Comparison of ENCODE assay signal across 9 cellular contexts in genomic region chr1:202571719-202572339, GRCh38.
DNase-seq lines count a peak whose midpoint lies in the region; ATAC-seq, FAIRE-seq and TF ChIP-seq lines count a peak whose summit lies in the region.
"Had no signal": no experiment of that assay in that cellular context is flagged by ENCODE, and none has a peak within 500 bp of the region (broad histone marks: within the 10 kb centered on the region; RNA-seq: fewer than 3 reads in every experiment).

No MANE protein-coding gene starts in this region.

- BruUV-seq in K562 (replicated peaks; lab: Mats Ljungman, UMichigan), result no TSS peak

- no peaks in the 10 kb centered on the region for H3K27me3 ChIP-seq in K562 (ENCODE audit: control insufficient read depth in 2 of 2, insufficient read depth in 2 of 2, low read length in 2 of 2)

- in situ Hi-C loops in K562 (cut with MboI), result no loop called here

- no peak overlapping the region for H2AFZ ChIP-seq in K562 (ENCODE audit: low read depth, low read length)

- TF ChIP-seq RAD21 in A549 (conservative IDR thresholded peaks at IDR 0.05 in 1 of 2, IDR thresholded peaks at IDR 0.05 in 1 of 2), result peak; percentile 67 to 77
- TF ChIP-seq RAD21 in K562 (CRISPR knock-in tag; conservative IDR thresholded peaks at IDR 0.05 in 1 of 2, IDR thresholded peaks at IDR 0.05 in 1 of 2), result peak; percentile 98

- WGBS in A549 (ENCODE audit: missing lambda C conversion rate), result 64% methylated on average over 3 of the region's 3 CpGs
- WGBS in K562 (ENCODE audit: insufficient coverage, low coverage, missing lambda C conversion rate), result 67% methylated on average over 3 of the region's 3 CpGs

- TF ChIP-seq POLR2A in A549 (IDR thresholded peaks at IDR 0.05; ENCODE audit: low read length), result no peak
- TF ChIP-seq POLR2A in K562 (conservative IDR thresholded peaks at IDR 0.05), result no peak

- peak; percentile 58 to 82; a peak in 4 of 6 replicates for ATAC-seq in A549
- ATAC-seq in K562, result peak; percentile 91
- ATAC-seq in HG02798 (IDR thresholded peaks at IDR 0.05; ENCODE audit: poor library complexity, unreplicated experiment), result no peak
- ATAC-seq in GM18868 (IDR thresholded peaks at IDR 0.05; ENCODE audit: unreplicated experiment), result no peak
- no peak for ATAC-seq in GM18861 (IDR thresholded peaks at IDR 0.05; ENCODE audit: unreplicated experiment)

- no peaks in the 10 kb centered on the region for H4K20me1 ChIP-seq in K562 (replicated peaks; ENCODE audit: control insufficient read depth, insufficient read depth, low read length)

- H3K4me2 ChIP-seq in A549 (no peak overlapping the region), K562 (ENCODE audit: insufficient read depth, low read length) (no peak overlapping the region)

- POLR2A ChIA-PET in A549 (lab: Yijun Ruan, JAX), result no interaction called here
- POLR2A ChIA-PET in K562 (lab: Yijun Ruan, JAX), result no interaction called here

- intact Hi-C loops in K562 (cut with micrococcal nuclease), result loop anchor here (1.0 to 2.0 kb wide), 4 partner anchors 63 to 229 kb away; no protein-coding TSS in a partner anchor

- H3K9ac ChIP-seq in K562 (ENCODE audit: insufficient read depth in 1 of 2, low read depth in 2 of 2, low read length in 2 of 2), result no peak overlapping the region

- TF ChIP-seq CTCF in A549 (IDR thresholded peaks at IDR 0.05), result peak; percentile 76
- TF ChIP-seq CTCF in K562 (IDR thresholded peaks at IDR 0.05 in 2 of 3, conservative IDR thresholded peaks at IDR 0.05 in 1 of 3; ENCODE audit: insufficient read depth in 2 of 3, low read depth in 1 of 3, low read length in 3 of 3), result peak; percentile 87 to 96 (median 90)

- peak; percentile 42 to 53 for DNase-seq in A549 (ENCODE audit: low read depth in 1 of 2, low spot score in 1 of 2)
- DNase-seq in EH (ENCODE audit: low read depth), result peak; percentile 67
- peak; percentile 1 for DNase-seq in NCI-H345 treated with DMSO at 0.1 percent for 48 hours (lab: John Stamatoyannopoulos, UW; ENCODE audit: unreplicated experiment)
- DNase-seq in K562 (ENCODE audit: extremely low read depth in 1 of 4, low spot score in 3 of 4), result peak; percentile 63 to 72 (median 68)
- peak; percentile 60 to 61 for DNase-seq in lung microvascular endothelial cell (ENCODE audit: low read depth in 2 of 2)

- H3K9me1 ChIP-seq in K562 (ENCODE audit: control insufficient read depth, insufficient read depth, low read length), result no peaks in the 10 kb centered on the region

- H3K9me3 ChIP-seq in A549 (no peaks in the 10 kb centered on the region), K562 (replicated peaks; ENCODE audit: control insufficient read depth, insufficient read depth, low read depth, low read length) (no peaks in the 10 kb centered on the region)

- no peak overlapping the region for H3K27ac ChIP-seq in A549
- no peak overlapping the region for H3K27ac ChIP-seq in K562 (ENCODE audit: extremely low read depth, low read depth, low read length)

- H3K36me3 ChIP-seq in K562 (ENCODE audit: control insufficient read depth, insufficient read depth, low read length), result peaks cover 15% of the 10 kb centered on the region; the same call in 1 of the 3 replicates

- CTCF ChIA-PET in A549 (lab: Yijun Ruan, JAX), result interaction anchor here (0.5 to 8.4 kb wide), 23 partner anchors 8 to 332 kb away, joined by 3 to 91 read pairs (median 4); no protein-coding TSS in a partner anchor
- CTCF ChIA-PET in K562 (lab: Yijun Ruan, JAX; ENCODE audit: low intra/inter-chr PET ratio), result interaction anchor here (0.8 to 2.1 kb wide), 8 partner anchors 28 to 229 kb away, joined by 3 to 22 read pairs (median 4); partner anchors contain the start of gene PPP1R12B

- H3K4me3 ChIP-seq in A549 (no peak overlapping the region), K562 (no peak overlapping the region)

- FAIRE-seq in A549 (lab: Jason Lieb, UNC) (no peak), K562 (lab: Jason Lieb, UNC) (peak; percentile 95)
- FAIRE-seq: colon had no signal

- no peaks in the 10 kb centered on the region for H3K79me2 ChIP-seq in K562 (ENCODE audit: control insufficient read depth, insufficient read depth, low read length)

- peaks cover 11% of the 10 kb centered on the region for H3K4me1 ChIP-seq in A549
- H3K4me1 ChIP-seq in K562 (replicated peaks in 1 of 2; ENCODE audit: control insufficient read depth in 2 of 2, insufficient read depth in 2 of 2, low read length in 2 of 2), result peaks cover 0 to 2% of the 10 kb centered on the region in 2 experiments; a peak in 2 of 5 replicates

- no peak for TF ChIP-seq EP300 in A549 (IDR thresholded peaks at IDR 0.05)
- TF ChIP-seq EP300 in K562 (IDR thresholded peaks at IDR 0.05; ENCODE audit: low read length), result no peak

TF ChIP-seq in A549, 52 proteins besides CTCF, POLR2A, EP300 and RAD21:
- TF ChIP-seq ESRRA (IDR thresholded peaks at IDR 0.05; ENCODE audit: borderline replicate concordance, low read length) (no peak), SMC3 (IDR thresholded peaks at IDR 0.05) (peak; percentile 63), RFX5 (IDR thresholded peaks at IDR 0.05) (no peak), GATA3 (IDR thresholded peaks at IDR 0.05; ENCODE audit: borderline replicate concordance) (no peak), ZNF302 (CRISPR knock-in tag; IDR thresholded peaks at IDR 0.05) (no peak), CBX8 (IDR thresholded peaks at IDR 0.05) (no peak)
- TF ChIP-seq, protein P1, sequence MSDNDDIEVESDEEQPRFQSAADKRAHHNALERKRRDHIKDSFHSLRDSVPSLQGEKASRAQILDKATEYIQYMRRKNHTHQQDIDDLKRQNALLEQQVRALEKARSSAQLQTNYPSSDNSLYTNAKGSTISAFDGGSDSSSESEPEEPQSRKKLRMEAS (IDR thresholded peaks at IDR 0.05), result no peak
TF ChIP-seq in A549: peak in this region for 1.

TF ChIP-seq in K562, 482 proteins besides CTCF, POLR2A, EP300 and RAD21 (continues in another document):
- TF ChIP-seq, protein P2, sequence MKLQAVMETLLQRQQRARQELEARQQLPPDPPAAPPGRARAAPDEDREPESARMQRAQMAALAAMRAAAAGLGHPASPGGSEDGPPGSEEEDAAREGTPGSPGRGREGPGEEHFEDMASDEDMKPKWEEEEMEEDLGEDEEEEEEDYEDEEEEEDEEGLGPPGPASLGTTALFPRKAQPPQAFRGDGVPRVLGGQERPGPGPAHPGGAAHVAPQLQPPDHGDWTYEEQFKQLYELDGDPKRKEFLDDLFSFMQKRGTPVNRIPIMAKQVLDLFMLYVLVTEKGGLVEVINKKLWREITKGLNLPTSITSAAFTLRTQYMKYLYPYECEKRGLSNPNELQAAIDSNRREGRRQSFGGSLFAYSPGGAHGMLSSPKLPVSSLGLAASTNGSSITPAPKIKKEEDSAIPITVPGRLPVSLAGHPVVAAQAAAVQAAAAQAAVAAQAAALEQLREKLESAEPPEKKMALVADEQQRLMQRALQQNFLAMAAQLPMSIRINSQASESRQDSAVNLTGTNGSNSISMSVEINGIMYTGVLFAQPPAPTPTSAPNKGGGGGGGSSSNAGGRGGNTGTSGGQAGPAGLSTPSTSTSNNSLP (IDR thresholded peaks at IDR 0.05; ENCODE audit: borderline replicate concordance, low read depth, low read length), result 0 out of 2 replicates have a peak, but pooled peaks have one; percentile 35
- TF ChIP-seq MCM2 (IDR thresholded peaks at IDR 0.05; ENCODE audit: low read depth), result no peak
- peak; percentile 50; the same call in 1 of the 2 replicates for TF ChIP-seq CC2D1A (IDR thresholded peaks at IDR 0.05)
- no peak for TF ChIP-seq ZNF282 (CRISPR knock-in tag; IDR thresholded peaks at IDR 0.05)
- TF ChIP-seq FIP1L1 (IDR thresholded peaks at IDR 0.05; ENCODE audit: low read depth, low read length, poor library complexity, severe bottlenecking), result no peak
- TF ChIP-seq SAFB (IDR thresholded peaks at IDR 0.05; ENCODE audit: borderline replicate concordance, low read depth, low read length), result no peak
- TF ChIP-seq, protein P3, sequence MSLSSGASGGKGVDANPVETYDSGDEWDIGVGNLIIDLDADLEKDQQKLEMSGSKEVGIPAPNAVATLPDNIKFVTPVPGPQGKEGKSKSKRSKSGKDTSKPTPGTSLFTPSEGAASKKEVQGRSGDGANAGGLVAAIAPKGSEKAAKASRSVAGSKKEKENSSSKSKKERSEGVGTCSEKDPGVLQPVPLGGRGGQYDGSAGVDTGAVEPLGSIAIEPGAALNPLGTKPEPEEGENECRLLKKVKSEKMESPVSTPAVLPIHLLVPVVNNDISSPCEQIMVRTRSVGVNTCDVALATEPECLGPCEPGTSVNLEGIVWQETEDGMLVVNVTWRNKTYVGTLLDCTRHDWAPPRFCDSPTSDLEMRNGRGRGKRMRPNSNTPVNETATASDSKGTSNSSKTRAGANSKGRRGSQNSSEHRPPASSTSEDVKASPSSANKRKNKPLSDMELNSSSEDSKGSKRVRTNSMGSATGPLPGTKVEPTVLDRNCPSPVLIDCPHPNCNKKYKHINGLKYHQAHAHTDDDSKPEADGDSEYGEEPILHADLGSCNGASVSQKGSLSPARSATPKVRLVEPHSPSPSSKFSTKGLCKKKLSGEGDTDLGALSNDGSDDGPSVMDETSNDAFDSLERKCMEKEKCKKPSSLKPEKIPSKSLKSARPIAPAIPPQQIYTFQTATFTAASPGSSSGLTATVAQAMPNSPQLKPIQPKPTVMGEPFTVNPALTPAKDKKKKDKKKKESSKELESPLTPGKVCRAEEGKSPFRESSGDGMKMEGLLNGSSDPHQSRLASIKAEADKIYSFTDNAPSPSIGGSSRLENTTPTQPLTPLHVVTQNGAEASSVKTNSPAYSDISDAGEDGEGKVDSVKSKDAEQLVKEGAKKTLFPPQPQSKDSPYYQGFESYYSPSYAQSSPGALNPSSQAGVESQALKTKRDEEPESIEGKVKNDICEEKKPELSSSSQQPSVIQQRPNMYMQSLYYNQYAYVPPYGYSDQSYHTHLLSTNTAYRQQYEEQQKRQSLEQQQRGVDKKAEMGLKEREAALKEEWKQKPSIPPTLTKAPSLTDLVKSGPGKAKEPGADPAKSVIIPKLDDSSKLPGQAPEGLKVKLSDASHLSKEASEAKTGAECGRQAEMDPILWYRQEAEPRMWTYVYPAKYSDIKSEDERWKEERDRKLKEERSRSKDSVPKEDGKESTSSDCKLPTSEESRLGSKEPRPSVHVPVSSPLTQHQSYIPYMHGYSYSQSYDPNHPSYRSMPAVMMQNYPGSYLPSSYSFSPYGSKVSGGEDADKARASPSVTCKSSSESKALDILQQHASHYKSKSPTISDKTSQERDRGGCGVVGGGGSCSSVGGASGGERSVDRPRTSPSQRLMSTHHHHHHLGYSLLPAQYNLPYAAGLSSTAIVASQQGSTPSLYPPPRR (CRISPR knock-in tag; IDR thresholded peaks at IDR 0.05; ENCODE audit: borderline replicate concordance), result no peak
- TF ChIP-seq SMC3 (conservative IDR thresholded peaks at IDR 0.05; ENCODE audit: insufficient read depth, low read depth, low read length), result peak; percentile 83
- no peak for TF ChIP-seq TGIF2 (CRISPR knock-in tag; IDR thresholded peaks at IDR 0.05)
- TF ChIP-seq FOXA3 (CRISPR knock-in tag; conservative IDR thresholded peaks at IDR 0.05 in 1 of 2, IDR thresholded peaks at IDR 0.05 in 1 of 2), result peak; percentile 49 to 79; a peak in 3 of 4 replicates
- peak; percentile 84; the same call in 1 of the 2 replicates for TF ChIP-seq ARID2 (IDR thresholded peaks at IDR 0.05)
- TF ChIP-seq TEAD4 (IDR thresholded peaks at IDR 0.05; ENCODE audit: low read length), result 0 out of 2 replicates have a peak, but pooled peaks have one; percentile 34
- TF ChIP-seq TEAD4 (CRISPR knock-in tag; IDR thresholded peaks at IDR 0.05; ENCODE audit: borderline replicate concordance), result no peak

Comparison
In these comparisons a context has a peak if more than half of its experiments do, and no peak if none do; other contexts are left out.
1. ATAC-seq: peak in A549 (2 of 2) and K562 (single experiment); none in HG02798 (single experiment), GM18868 (single experiment) and GM18861 (single experiment).
2. DNase-seq: peak in every context shown above with its lines; median percentile 68 in K562; 67 in EH; 60 in lung microvascular endothelial cell; 48 in A549; 1 in NCI-H345 treated with DMSO at 0.1 percent for 48 hours.
3. Of the 35 proteins assayed by ChIP-seq in both K562 and A549: peak only in K562: KDM1A; only in A549: none; in both: CTCF, RAD21 and SMC3; in neither: 30; mixed calls (peak in some experiments, not most) for 1.